Comparison of ENCODE assay signal across 16 cellular contexts in genomic region chr2:143493339-143493738, GRCh38.
DNase-seq lines count a peak whose midpoint lies in the region; ATAC-seq and TF ChIP-seq lines count a peak whose summit lies in the region.
"Had no signal": no experiment of that assay in that cellular context is flagged by ENCODE, and none has a peak within 500 bp of the region (broad histone marks: within the 10 kb centered on the region; RNA-seq: fewer than 3 reads in every experiment).

No MANE protein-coding gene starts in this region.

- peak; percentile 44 for ATAC-seq in activated CD4-positive, alpha-beta T cell treated with anti-CD3 and anti-CD28 coated beads for 36 hours
- ATAC-seq in activated T-helper 17 cell treated with anti-CD3 and anti-CD28 coated beads, Interleukin-2, amount 50 U/mL, for 72 hours (replicated peaks): peak; percentile 62
- no peak for ATAC-seq in lower lobe of right lung
- ATAC-seq in CD8-positive, alpha-beta T cell: no peak

- CTCF ChIA-PET in activated CD4-positive, alpha-beta T cell treated with anti-CD3 and anti-CD28 coated beads for 36 hours (lab: Charles Lee): no interaction called here
- CTCF ChIA-PET in MCF 10A (lab: Yijun Ruan, JAX): interaction anchor here (0.6 to 1.0 kb wide), 3 partner anchors 21 to 229 kb away, joined by 3 read pairs; no protein-coding TSS in a partner anchor
- CTCF ChIA-PET in CD8-positive, alpha-beta T cell (lab: Charles Lee): no interaction called here

- TF ChIP-seq CTCF in lower lobe of right lung (IDR thresholded peaks at IDR 0.05) (no peak), MCF 10A (IDR thresholded peaks at IDR 0.05; ENCODE audit: unreplicated experiment) (no peak)
- no peak for TF ChIP-seq CTCF in CD8-positive, alpha-beta T cell (IDR thresholded peaks at IDR 0.05)

- H3K27ac Mint-ChIP-seq in activated CD4-positive, alpha-beta T cell treated with anti-CD3 and anti-CD28 coated beads for 36 hours: peak overlapping the region; percentile 7
- H3K27ac Mint-ChIP-seq in activated naive CD8-positive, alpha-beta T cell: peak overlapping the region; percentile 77
- H3K27ac Mint-ChIP-seq in activated naive CD8-positive, alpha-beta T cell treated with anti-CD3 and anti-CD28 coated beads for 36 hours: no peak overlapping the region
- peak overlapping the region; percentile 42 for H3K27ac Mint-ChIP-seq in activated T-helper 17 cell treated with anti-CD3 and anti-CD28 coated beads, Interleukin-2, amount 50 U/mL, for 72 hours
- H3K27ac Mint-ChIP-seq in MCF 10A (ENCODE audit: low read depth, unreplicated experiment): no peak overlapping the region
- no peak overlapping the region for H3K27ac Mint-ChIP-seq in CD8-positive, alpha-beta T cell

- POLR2A ChIA-PET in activated CD4-positive, alpha-beta T cell treated with anti-CD3 and anti-CD28 coated beads for 36 hours (lab: Charles Lee): no interaction called here
- POLR2A ChIA-PET in MCF 10A (lab: Yijun Ruan, JAX): no interaction called here
- POLR2A ChIA-PET in CD8-positive, alpha-beta T cell (lab: Charles Lee): no interaction called here

- peaks cover 31% of the 10 kb centered on the region for H3K36me3 Mint-ChIP-seq in activated CD4-positive, alpha-beta T cell treated with anti-CD3 and anti-CD28 coated beads for 36 hours (ENCODE audit: low read depth)
- H3K36me3 Mint-ChIP-seq in activated naive CD8-positive, alpha-beta T cell: peaks cover 26% of the 10 kb centered on the region
- peaks cover 47% of the 10 kb centered on the region for H3K36me3 Mint-ChIP-seq in activated naive CD8-positive, alpha-beta T cell treated with anti-CD3 and anti-CD28 coated beads for 36 hours
- H3K36me3 Mint-ChIP-seq in activated T-helper 17 cell treated with anti-CD3 and anti-CD28 coated beads, Interleukin-2, amount 50 U/mL, for 72 hours (ENCODE audit: low read depth): peaks cover 57% of the 10 kb centered on the region
- H3K36me3 Mint-ChIP-seq in MCF 10A (ENCODE audit: insufficient read depth, unreplicated experiment): no peaks in the 10 kb centered on the region
- H3K36me3 Mint-ChIP-seq in CD8-positive, alpha-beta T cell: peaks cover 64% of the 10 kb centered on the region

- H3K9me3 Mint-ChIP-seq in activated CD4-positive, alpha-beta T cell treated with anti-CD3 and anti-CD28 coated beads for 36 hours (ENCODE audit: low read depth): peaks cover 4% of the 10 kb centered on the region
- H3K9me3 Mint-ChIP-seq in activated naive CD8-positive, alpha-beta T cell (ENCODE audit: low read depth): no peaks in the 10 kb centered on the region
- H3K9me3 Mint-ChIP-seq in activated naive CD8-positive, alpha-beta T cell treated with anti-CD3 and anti-CD28 coated beads for 36 hours: peaks cover 11% of the 10 kb centered on the region
- H3K9me3 Mint-ChIP-seq in activated T-helper 17 cell treated with anti-CD3 and anti-CD28 coated beads, Interleukin-2, amount 50 U/mL, for 72 hours: peaks cover 4% of the 10 kb centered on the region
- H3K9me3 Mint-ChIP-seq in MCF 10A (ENCODE audit: unreplicated experiment): peaks cover 24% of the 10 kb centered on the region
- no peaks in the 10 kb centered on the region for H3K9me3 Mint-ChIP-seq in CD8-positive, alpha-beta T cell

- H3K27me3 ChIP-seq in lower lobe of right lung (ENCODE audit: low read depth): no peaks in the 10 kb centered on the region
- no peaks in the 10 kb centered on the region for H3K27me3 ChIP-seq in CD8-positive, alpha-beta T cell (ENCODE audit: insufficient read depth, low read length)
- H3K27me3 ChIP-seq: BLaER1 had no signal

- no peak overlapping the region for H3K27ac ChIP-seq in lower lobe of right lung
- H3K27ac ChIP-seq in CD8-positive, alpha-beta T cell (ENCODE audit: low read depth, low read length): no peak overlapping the region
- H3K27ac ChIP-seq: 22Rv1, BLaER1 had no signal

- peaks cover 41% of the 10 kb centered on the region for H3K4me1 Mint-ChIP-seq in activated CD4-positive, alpha-beta T cell treated with anti-CD3 and anti-CD28 coated beads for 36 hours
- peaks cover 39% of the 10 kb centered on the region for H3K4me1 Mint-ChIP-seq in activated naive CD8-positive, alpha-beta T cell (ENCODE audit: low read depth)
- peaks cover 25% of the 10 kb centered on the region for H3K4me1 Mint-ChIP-seq in activated naive CD8-positive, alpha-beta T cell treated with anti-CD3 and anti-CD28 coated beads for 36 hours
- peaks cover 24% of the 10 kb centered on the region for H3K4me1 Mint-ChIP-seq in activated T-helper 17 cell treated with anti-CD3 and anti-CD28 coated beads, Interleukin-2, amount 50 U/mL, for 72 hours
- H3K4me1 Mint-ChIP-seq in MCF 10A (ENCODE audit: insufficient read depth, unreplicated experiment): no peaks in the 10 kb centered on the region
- H3K4me1 Mint-ChIP-seq in CD8-positive, alpha-beta T cell (ENCODE audit: low read depth): peaks cover 47% of the 10 kb centered on the region

- no peaks in the 10 kb centered on the region for H3K36me3 ChIP-seq in lower lobe of right lung
- H3K36me3 ChIP-seq in CD8-positive, alpha-beta T cell (ENCODE audit: insufficient read depth, low read length): no peaks in the 10 kb centered on the region
- H3K36me3 ChIP-seq: HAP-1 had no signal

- intact Hi-C loops in activated CD4-positive, alpha-beta T cell treated with anti-CD3 and anti-CD28 coated beads for 36 hours (cut with DNase I, micrococcal nuclease): no loop called here
- intact Hi-C loops in lower lobe of right lung (cut with DNase I) (no loop called here), MCF 10A (cut with micrococcal nuclease) (no loop called here)
- intact Hi-C loops in CD8-positive, alpha-beta T cell (cut with DNase I, micrococcal nuclease): no loop called here

- H3K27me3 Mint-ChIP-seq in activated CD4-positive, alpha-beta T cell treated with anti-CD3 and anti-CD28 coated beads for 36 hours: no peaks in the 10 kb centered on the region
- H3K27me3 Mint-ChIP-seq in activated naive CD8-positive, alpha-beta T cell: no peaks in the 10 kb centered on the region
- no peaks in the 10 kb centered on the region for H3K27me3 Mint-ChIP-seq in activated naive CD8-positive, alpha-beta T cell treated with anti-CD3 and anti-CD28 coated beads for 36 hours
- no peaks in the 10 kb centered on the region for H3K27me3 Mint-ChIP-seq in activated T-helper 17 cell treated with anti-CD3 and anti-CD28 coated beads, Interleukin-2, amount 50 U/mL, for 72 hours
- H3K27me3 Mint-ChIP-seq in MCF 10A (ENCODE audit: insufficient read depth, unreplicated experiment): no peaks in the 10 kb centered on the region
- no peaks in the 10 kb centered on the region for H3K27me3 Mint-ChIP-seq in CD8-positive, alpha-beta T cell (ENCODE audit: low read depth)

- no TSS peak for BruUV-seq in MCF 10A (replicated peaks; lab: Mats Ljungman, UMichigan)

- H3K4me3 ChIP-seq in lower lobe of right lung: no peak overlapping the region
- no peak overlapping the region for H3K4me3 ChIP-seq in CD8-positive, alpha-beta T cell (ENCODE audit: low read depth, low read length)
- H3K4me3 ChIP-seq: BLaER1, HAP-1 had no signal

- DNase-seq in activated CD4-positive, alpha-beta T cell treated with anti-CD3 and anti-CD28 coated beads for 36 hours: no peak
- no peak for DNase-seq in activated CD4-positive, alpha-beta T cell treated with anti-CD3 and anti-CD28 coated beads, Interleukin-2, amount 50 U/mL, for 4 hours
- no peak for DNase-seq in activated naive CD8-positive, alpha-beta T cell treated with anti-CD3 and anti-CD28 coated beads for 36 hours
- no peak for DNase-seq in lower lobe of right lung
- DNase-seq in MCF 10A (ENCODE audit: unreplicated experiment): no peak
- DNase-seq in CD8-positive, alpha-beta T cell: no peak
- DNase-seq: AML-193, Caco-2, DMS53, GF-D8, IMR-90 had no signal

- no peaks in the 10 kb centered on the region for H3K4me1 ChIP-seq in lower lobe of right lung
- peaks cover 4% of the 10 kb centered on the region for H3K4me1 ChIP-seq in CD8-positive, alpha-beta T cell (ENCODE audit: insufficient read depth, low read length)
- H3K4me1 ChIP-seq: BLaER1, Caco-2, HAP-1 had no signal

- no peak overlapping the region for H3K4me3 Mint-ChIP-seq in activated CD4-positive, alpha-beta T cell treated with anti-CD3 and anti-CD28 coated beads for 36 hours
- H3K4me3 Mint-ChIP-seq in activated naive CD8-positive, alpha-beta T cell: no peak overlapping the region
- no peak overlapping the region for H3K4me3 Mint-ChIP-seq in activated naive CD8-positive, alpha-beta T cell treated with anti-CD3 and anti-CD28 coated beads for 36 hours
- peak overlapping the region; percentile 51 for H3K4me3 Mint-ChIP-seq in activated T-helper 17 cell treated with anti-CD3 and anti-CD28 coated beads, Interleukin-2, amount 50 U/mL, for 72 hours
- H3K4me3 Mint-ChIP-seq in MCF 10A (ENCODE audit: unreplicated experiment): no peak overlapping the region
- H3K4me3 Mint-ChIP-seq in CD8-positive, alpha-beta T cell: no peak overlapping the region

- no peaks in the 10 kb centered on the region for H3K9me3 ChIP-seq in lower lobe of right lung
- H3K9me3 ChIP-seq in CD8-positive, alpha-beta T cell (ENCODE audit: low read length): no peaks in the 10 kb centered on the region
- H3K9me3 ChIP-seq: Caco-2, HAP-1 had no signal

Comparison
In these comparisons a context has a peak if more than half of its experiments do, and no peak if none do; other contexts are left out.
1. H3K27ac Mint-ChIP-seq: peak in activated CD4-positive, alpha-beta T cell treated with anti-CD3 and anti-CD28 coated beads for 36 hours (single experiment), activated naive CD8-positive, alpha-beta T cell (single experiment) and activated T-helper 17 cell treated with anti-CD3 and anti-CD28 coated beads, Interleukin-2, amount 50 U/mL, for 72 hours (single experiment); none in activated naive CD8-positive, alpha-beta T cell treated with anti-CD3 and anti-CD28 coated beads for 36 hours (single experiment), MCF 10A (single experiment) and CD8-positive, alpha-beta T cell (single experiment).
2. ATAC-seq: peak in activated CD4-positive, alpha-beta T cell treated with anti-CD3 and anti-CD28 coated beads for 36 hours (single experiment) and activated T-helper 17 cell treated with anti-CD3 and anti-CD28 coated beads, Interleukin-2, amount 50 U/mL, for 72 hours (single experiment); none in lower lobe of right lung (0 of 2) and CD8-positive, alpha-beta T cell (single experiment).